Comparison of ENCODE assay signal across 13 cellular contexts in genomic region chr1:12335815-12336214, GRCh38.
DNase-seq lines count a peak whose midpoint lies in the region; ATAC-seq and TF ChIP-seq lines count a peak whose summit lies in the region.
"Had no signal": no experiment of that assay in that cellular context is flagged by ENCODE, and none has a peak within 500 bp of the region (broad histone marks: within the 10 kb centered on the region; RNA-seq: fewer than 3 reads in every experiment).

No MANE protein-coding gene starts in this region.

- H3K4me1 ChIP-seq in Peyer's patch = peaks cover 0 to 10% (median 0%) of the 10 kb centered on the region in 4 donors

- no peaks in the 10 kb centered on the region for H3K27me3 Mint-ChIP-seq in nephron (ENCODE audit: low read depth)
- H3K27me3 Mint-ChIP-seq: B cell; CD4-positive, alpha-beta T cell had no signal

- TF ChIP-seq POLR2A in Peyer's patch (IDR thresholded peaks at IDR 0.05) = no peak

- H3K4me3 ChIP-seq in Peyer's patch = no peak overlapping the region

- peak overlapping the region; percentile 92 for H3K27ac ChIP-seq in VCaP
- H3K27ac ChIP-seq in cingulate gyrus (ENCODE audit: low read depth, low read length) = peak overlapping the region; percentile 42
- H3K27ac ChIP-seq in Peyer's patch = no peak overlapping the region

- H3K27me3 ChIP-seq in Peyer's patch = no peaks in the 10 kb centered on the region

- peaks cover 0 to 65% (median 0%) of the 10 kb centered on the region in 3 donors for H3K36me3 ChIP-seq in Peyer's patch

- H3K4me1 Mint-ChIP-seq in nephron = peaks cover 50% of the 10 kb centered on the region
- H3K4me1 Mint-ChIP-seq: B cell had no signal

- no peaks in the 10 kb centered on the region for H3K9me3 ChIP-seq in Peyer's patch

- H3K36me3 Mint-ChIP-seq in nephron (ENCODE audit: low read depth) = peaks cover 65% of the 10 kb centered on the region

- H3K9me3 Mint-ChIP-seq in nephron = no peaks in the 10 kb centered on the region
- H3K9me3 Mint-ChIP-seq: CD4-positive, alpha-beta T cell had no signal

- H3K4me3 Mint-ChIP-seq in nephron = no peak overlapping the region
- H3K4me3 Mint-ChIP-seq: B cell; CD4-positive, alpha-beta T cell had no signal

- DNase-seq in putamen (ENCODE audit: low spot score) = peak; percentile 74
- no peak for DNase-seq in Peyer's patch
- DNase-seq in GOT3 (lab: John Stamatoyannopoulos, UW) = no peak
- DNase-seq: C1 segment of cervical spinal cord; Calu3; CD4-positive, alpha-beta T cell had no signal

- no peak for TF ChIP-seq CTCF in VCaP (conservative IDR thresholded peaks at IDR 0.05)
- TF ChIP-seq CTCF in nephron (IDR thresholded peaks at IDR 0.05; ENCODE audit: unreplicated experiment in 3 of 3) = no peak
- TF ChIP-seq CTCF in Peyer's patch (IDR thresholded peaks at IDR 0.05) = no peak

- no peak for ATAC-seq in HG02798 (IDR thresholded peaks at IDR 0.05; ENCODE audit: poor library complexity, unreplicated experiment)
- ATAC-seq: HCT116, HepG2 had no signal

- H3K27ac Mint-ChIP-seq in nephron = peak overlapping the region; percentile 60 to 73 (median 73)
- H3K27ac Mint-ChIP-seq: B cell; CD4-positive, alpha-beta T cell had no signal

Comparison
In these comparisons a context has a peak if more than half of its experiments do, and no peak if none do; other contexts are left out.
1. H3K27ac ChIP-seq: peak in VCaP (single experiment) and cingulate gyrus (single experiment); none in Peyer's patch (0 of 4).